In genomic region chr11:108497317-108498045, GRCh38 we compare ENCODE assay signal across 8 cellular contexts. TPM values are rescaled to one million over a fixed set of nuclear protein-coding genes. Genes with fewer than 3 reads are reported as not detected.
DNase-seq lines count a peak whose midpoint lies in the region; ATAC-seq and TF ChIP-seq lines count a peak whose summit lies in the region.

No MANE protein-coding gene starts in this region.

- H3K27me3 ChIP-seq in right cardiac atrium (ENCODE audit: control insufficient read depth, insufficient read depth) (no peaks in the 10 kb centered on the region), prostate gland (replicated peaks; ENCODE audit: insufficient read depth) (no peaks in the 10 kb centered on the region)

- H3K36me3 Mint-ChIP-seq in T-helper 2 cell treated with Interferon-gamma antibody and Interleukin-4, amounts not matched to agents 5 μg/mL and 100 μg/mL, for 36 hours (ENCODE audit: low read depth), result peaks cover 2% of the 10 kb centered on the region

- H3K4me3 Mint-ChIP-seq in T-helper 2 cell treated with Interferon-gamma antibody and Interleukin-4, amounts not matched to agents 5 μg/mL and 100 μg/mL, for 36 hours, result peak overlapping the region; percentile 93

- peak overlapping the region; percentile 88 for H3K4me3 ChIP-seq in right cardiac atrium (ENCODE audit: low read length)
- peak overlapping the region; percentile 68 to 74 for H3K4me3 ChIP-seq in prostate gland
- H3K4me3 ChIP-seq in urinary bladder (ENCODE audit: low read depth, low read length), result peak overlapping the region; percentile 63

- H3K9me3 ChIP-seq in right cardiac atrium (ENCODE audit: control insufficient read depth, low read length) (no peaks in the 10 kb centered on the region), prostate gland (no peaks in the 10 kb centered on the region)

- peak; percentile 40 for DNase-seq in NCI-H1436 treated with DMSO at 0.1 percent for 48 hours (lab: John Stamatoyannopoulos, UW)
- peak; percentile 86 for DNase-seq in T-helper 2 cell treated with Interferon-gamma antibody and Interleukin-4, amounts not matched to agents 5 μg/mL and 100 μg/mL, for 36 hours (ENCODE audit: low spot score)
- DNase-seq in anterior cingulate cortex (lab: John Stamatoyannopoulos, UW), result peak in 51 of 58 donors; percentile 9 to 76 (median 37)
- peak; percentile 90 to 93 (median 91) for DNase-seq in right cardiac atrium
- peak; percentile 86 for DNase-seq in prostate gland (ENCODE audit: low spot score)

- no peak for TF ChIP-seq CTCF in prostate gland (IDR thresholded peaks at IDR 0.05)

- peaks cover 3% of the 10 kb centered on the region for H3K27me3 Mint-ChIP-seq in T-helper 2 cell treated with Interferon-gamma antibody and Interleukin-4, amounts not matched to agents 5 μg/mL and 100 μg/mL, for 36 hours (ENCODE audit: low read depth)

- no peaks in the 10 kb centered on the region for H3K9me3 Mint-ChIP-seq in T-helper 2 cell treated with Interferon-gamma antibody and Interleukin-4, amounts not matched to agents 5 μg/mL and 100 μg/mL, for 36 hours

- WGBS in right cardiac atrium, result 1% methylated on average over 30 of the region's 30 CpGs
- under 1% methylated on average over 30 of the region's 30 CpGs for WGBS in prostate gland
- under 1% methylated on average over 30 of the region's 30 CpGs for WGBS in urinary bladder

- peak; percentile 46 for TF ChIP-seq POLR2A in GM10847 (IDR thresholded peaks at IDR 0.05; ENCODE audit: extremely low read depth, insufficient read length)
- peak; percentile 73 for TF ChIP-seq POLR2A in prostate gland (IDR thresholded peaks at IDR 0.05)

- H3K4me1 ChIP-seq in right cardiac atrium (ENCODE audit: control insufficient read depth, insufficient read depth, low read length) (peaks cover 3% of the 10 kb centered on the region), prostate gland (replicated peaks) (no peaks in the 10 kb centered on the region), urinary bladder (ENCODE audit: insufficient read depth) (no peaks in the 10 kb centered on the region)

- H3K27ac Mint-ChIP-seq in T-helper 2 cell treated with Interferon-gamma antibody and Interleukin-4, amounts not matched to agents 5 μg/mL and 100 μg/mL, for 36 hours, result peak overlapping the region; percentile 97

- ATAC-seq in HG02678 (IDR thresholded peaks at IDR 0.05; ENCODE audit: unreplicated experiment) (peak; percentile 61), right cardiac atrium (peak; percentile 97 to 98)

- H3K36me3 ChIP-seq in prostate gland, result no peaks in the 10 kb centered on the region
- H3K36me3 ChIP-seq in urinary bladder (ENCODE audit: insufficient read depth), result no peaks in the 10 kb centered on the region

- intact Hi-C loops in right cardiac atrium (cut with DNase I) (loop anchor here in 1 of 4 donors (10.0 kb wide), 1 partner anchor 147 kb away; no protein-coding TSS in a partner anchor), prostate gland (cut with DNase I) (loop anchor here (2.0 to 10.0 kb wide), 4 partner anchors 31 to 373 kb away; partner anchors contain the start of genes ACAT1, ATM, C11orf65 and DDX10)

- peaks cover 14% of the 10 kb centered on the region for H3K4me1 Mint-ChIP-seq in T-helper 2 cell treated with Interferon-gamma antibody and Interleukin-4, amounts not matched to agents 5 μg/mL and 100 μg/mL, for 36 hours (ENCODE audit: low read depth)

- H3K27ac ChIP-seq in right cardiac atrium (ENCODE audit: low read length) (peak overlapping the region; percentile 93), prostate gland (peak overlapping the region; percentile 95), urinary bladder (ENCODE audit: low read depth) (peak overlapping the region; percentile 97)

RNA-seq across cellular contexts. Expression of gene POGLUT3, which starts 0.7 kb away (rescaled TPM):
- total RNA-seq in right cardiac atrium (10 to 100 TPM; 18.1 to 23.9 (median 21.3) TPM), prostate gland (10 to 100 TPM; 19.2 to 25.0 TPM), urinary bladder (104 TPM)
- polyA plus RNA-seq in right cardiac atrium (12.4 TPM), urinary bladder (29.6 TPM)

RNA-seq across cellular contexts. Expression of gene C11orf65, which starts 30.2 kb away (rescaled TPM):
- 1 to 10 TPM in 1 of 4 donors, under 1 TPM in 3; 0.44 to 1.0 (median 0.69) TPM for total RNA-seq in right cardiac atrium
- 0.54 TPM for polyA plus RNA-seq in right cardiac atrium
- total RNA-seq in prostate gland, result 1 to 10 TPM in 1 of 2 donors, under 1 TPM in 1; 0.18 to 4.3 TPM
- total RNA-seq in urinary bladder, result 1.4 TPM
- 0.18 TPM for polyA plus RNA-seq in urinary bladder

Comparison
In these comparisons a context has a peak if more than half of its experiments do, and no peak if none do; other contexts are left out.
1. Peak in every context shown above with its lines: DNase-seq, ATAC-seq, H3K4me3 ChIP-seq and H3K27ac ChIP-seq.
2. DNase-seq: peak in every context shown above with its lines; median percentile 91 in right cardiac atrium; 86 in T-helper 2 cell treated with Interferon-gamma antibody and Interleukin-4, amounts not matched to agents 5 μg/mL and 100 μg/mL, for 36 hours; 86 in prostate gland; 40 in NCI-H1436 treated with DMSO at 0.1 percent for 48 hours; 37 in anterior cingulate cortex.